26 cellular contexts compared by ENCODE assay signal in genomic region chr6:27076116-27076515, GRCh38.
"Had no signal": no experiment of that assay in that cellular context is flagged by ENCODE, and none has a peak within 500 bp of the region (broad histone marks: within the 10 kb centered on the region; RNA-seq: fewer than 3 reads in every experiment).

No MANE protein-coding gene starts in this region.

- H3K9me3 ChIP-seq: adrenal gland, ascending aorta, left ventricle myocardium inferior, spleen, thoracic aorta had no signal

- ATAC-seq: activated CD8-positive, alpha-beta T cell treated with anti-CD3 and anti-CD28 coated beads, Interleukin-2, amount 10 ng/mL, durations not matched to agents 7 days and 5 days; esophagus mucosa; natural killer cell had no signal

- H3K36me3 Mint-ChIP-seq: activated naive CD8-positive, alpha-beta T cell; mesothelial cell of epicardium; natural killer cell; type B pancreatic cell had no signal

- H3K4me1 ChIP-seq: ascending aorta had no signal

- H3K4me3 Mint-ChIP-seq: activated CD8-positive, alpha-beta T cell treated with anti-CD3 and anti-CD28 coated beads, Interleukin-2, amount 10 ng/mL, durations not matched to agents 7 days and 5 days; activated naive CD8-positive, alpha-beta T cell; mesothelial cell of epicardium; natural killer cell; type B pancreatic cell had no signal

- FAIRE-seq: endothelial cell of umbilical vein had no signal

- H3K27me3 ChIP-seq: ascending aorta, brain microvascular endothelial cell had no signal

- DNase-seq: activated CD4-positive, alpha-beta T cell treated with anti-CD3 and anti-CD28 coated beads for 1 hour; activated CD4-positive, alpha-beta T cell treated with anti-CD3 and anti-CD28 coated beads, Interleukin-2, amount 50 U/mL, for 1 hour; activated CD8-positive, alpha-beta T cell treated with anti-CD3 and anti-CD28 coated beads, Interleukin-2, amount 10 ng/mL, durations not matched to agents 7 days and 5 days; adrenal gland; brain microvascular endothelial cell; caudate nucleus; dermis blood vessel endothelial cell; effector CD8-positive, alpha-beta T cell; foreskin melanocyte; glutamatergic neuron; hippocampal formation; left ventricle myocardium inferior; natural killer cell; retina; spleen; stimulated activated CD4-positive, alpha-beta T cell treated with anti-CD3 and anti-CD28 coated beads, Interleukin-4, amount 100 ng/mL, for 1 hour; stimulated activated naive CD4-positive, alpha-beta T cell; WERI-Rb-1 had no signal

- H3K27ac ChIP-seq: adrenal gland, ascending aorta, brain microvascular endothelial cell, left ventricle myocardium inferior, spleen, thoracic aorta, WERI-Rb-1 had no signal

- H3K9me3 Mint-ChIP-seq: mesothelial cell of epicardium, natural killer cell, type B pancreatic cell had no signal

- H3K27ac Mint-ChIP-seq: activated CD8-positive, alpha-beta T cell treated with anti-CD3 and anti-CD28 coated beads, Interleukin-2, amount 10 ng/mL, durations not matched to agents 7 days and 5 days; activated naive CD8-positive, alpha-beta T cell; mesothelial cell of epicardium; natural killer cell; progenitor cell of endocrine pancreas; type B pancreatic cell had no signal

- H3K4me3 ChIP-seq: adrenal gland, ascending aorta, left ventricle myocardium inferior, spleen, thoracic aorta had no signal

- H3K36me3 ChIP-seq: adrenal gland, ascending aorta, brain microvascular endothelial cell, left ventricle myocardium inferior, spleen, thoracic aorta, WERI-Rb-1 had no signal

- H3K27me3 Mint-ChIP-seq: progenitor cell of endocrine pancreas had no signal

- H3K4me1 Mint-ChIP-seq: mesothelial cell of epicardium had no signal
